ENCODE assay signal across 8 cellular contexts in genomic region chr11:103326070-103326794, GRCh38.
A peak's percentile ranks its signal among the peaks of the same experiment; 100 is the strongest.
DNase-seq lines count a peak whose midpoint lies in the region; ATAC-seq, FAIRE-seq and TF ChIP-seq lines count a peak whose summit lies in the region.

No MANE protein-coding gene starts in this region.

- FAIRE-seq in endothelial cell of umbilical vein (lab: Jason Lieb, UNC): peak; percentile 65

- H3K9me1 ChIP-seq in endothelial cell of umbilical vein (replicated peaks; ENCODE audit: control insufficient read depth, extremely low read depth, insufficient read depth, low read length): no peaks in the 10 kb centered on the region

- H3K9ac ChIP-seq in SK-N-MC (ENCODE audit: insufficient read length) (no peak overlapping the region), endothelial cell of umbilical vein (replicated peaks; ENCODE audit: extremely low read depth, insufficient read depth, low read length) (no peak overlapping the region)

- POLR2A ChIA-PET in CD8-positive, alpha-beta T cell (lab: Charles Lee): no interaction called here
- POLR2A ChIA-PET in endothelial cell of umbilical vein (lab: Charles Lee): no interaction called here

- no peaks in the 10 kb centered on the region for H3K79me2 ChIP-seq in endothelial cell of umbilical vein (ENCODE audit: control insufficient read depth, insufficient read depth, low read length)

- H3K4me1 ChIP-seq in CD8-positive, alpha-beta T cell (ENCODE audit: insufficient read depth, low read length): peaks cover 3% of the 10 kb centered on the region
- H3K4me1 ChIP-seq in endothelial cell of umbilical vein (ENCODE audit: control insufficient read depth, extremely low read depth, insufficient read depth, low read length): peaks cover 8% of the 10 kb centered on the region

- TF ChIP-seq POLR2A in endothelial cell of umbilical vein (IDR thresholded peaks at IDR 0.05; ENCODE audit: low read depth, low read length): no peak

- dilution Hi-C loops in endothelial cell of umbilical vein (cut with MboI; ENCODE audit: extremely low pct_ligation_motif_present, low sequenced_read_pairs): no loop called here

- no peaks in the 10 kb centered on the region for H3K27me3 ChIP-seq in CD8-positive, alpha-beta T cell (ENCODE audit: insufficient read depth, low read length)
- no peaks in the 10 kb centered on the region for H3K27me3 ChIP-seq in endothelial cell of umbilical vein (ENCODE audit: control insufficient read depth in 2 of 2, insufficient read depth in 2 of 2, low read length in 2 of 2)

- intact Hi-C loops in CD8-positive, alpha-beta T cell (cut with DNase I, micrococcal nuclease): loop anchor here in 1 of 2 experiments (10.0 kb wide), 1 partner anchor 279 kb away; no protein-coding TSS in a partner anchor
- intact Hi-C loops in endothelial cell of umbilical vein (cut with micrococcal nuclease): loop anchor here (1.0 to 10.0 kb wide), 6 partner anchors 212 to 829 kb away; no protein-coding TSS in a partner anchor

- no peak overlapping the region for H3K4me3 Mint-ChIP-seq in CD8-positive, alpha-beta T cell

- DNase-seq in CD8-positive, alpha-beta T cell: peak in 1 of 7 experiments; percentile 18
- DNase-seq in MV-4-11 (lab: John Stamatoyannopoulos, UW) (peak; percentile 79), SK-N-MC (ENCODE audit: low read depth, low spot score) (peak; percentile 75), endothelial cell of umbilical vein (ENCODE audit: low read depth, low spot score) (peak; percentile 77), midbrain (lab: John Stamatoyannopoulos, UW) (peak; percentile 59), ureter (ENCODE audit: low spot score) (no peak)

- H3K27me3 Mint-ChIP-seq in CD8-positive, alpha-beta T cell (ENCODE audit: low read depth): no peaks in the 10 kb centered on the region

- H3K27ac ChIP-seq in CD8-positive, alpha-beta T cell (ENCODE audit: low read depth, low read length): no peak overlapping the region
- H3K27ac ChIP-seq in SK-N-MC (no peak overlapping the region), endothelial cell of umbilical vein (ENCODE audit: insufficient read depth, low read depth, low read length) (no peak overlapping the region)

- no peaks in the 10 kb centered on the region for H3K9me3 ChIP-seq in CD8-positive, alpha-beta T cell (ENCODE audit: low read length)
- H3K9me3 ChIP-seq in SK-N-MC (ENCODE audit: low read depth, low read length) (no peaks in the 10 kb centered on the region), endothelial cell of umbilical vein (replicated peaks; ENCODE audit: control insufficient read depth, insufficient read depth, low read length) (no peaks in the 10 kb centered on the region)

- no TSS peak for BruUV-seq in endothelial cell of umbilical vein (replicated peaks; lab: Mats Ljungman, UMichigan)

- H3K36me3 Mint-ChIP-seq in CD8-positive, alpha-beta T cell: peaks cover 6% of the 10 kb centered on the region

- H3K4me3 ChIP-seq in CD8-positive, alpha-beta T cell (ENCODE audit: low read depth, low read length): no peak overlapping the region
- peak overlapping the region; percentile 40 for H3K4me3 ChIP-seq in SK-N-MC
- H3K4me3 ChIP-seq in endothelial cell of umbilical vein (replicated peaks in 1 of 3; ENCODE audit: insufficient read depth in 1 of 3, low read depth in 1 of 3, low read length in 3 of 3): no peak overlapping the region

- no peak overlapping the region for H3K4me2 ChIP-seq in endothelial cell of umbilical vein (ENCODE audit: insufficient read depth, low read length)

- ATAC-seq in CD8-positive, alpha-beta T cell: peak; percentile 86
- ATAC-seq in GM18508 (IDR thresholded peaks at IDR 0.05; ENCODE audit: insufficient read depth, unreplicated experiment) (peak; percentile 95), HG02840 (IDR thresholded peaks at IDR 0.05; ENCODE audit: low FRiP score, unreplicated experiment) (peak; percentile 81)

- TF ChIP-seq CTCF in CD8-positive, alpha-beta T cell (IDR thresholded peaks at IDR 0.05): peak; percentile 50
- TF ChIP-seq CTCF in endothelial cell of umbilical vein (IDR thresholded peaks at IDR 0.05; ENCODE audit: extremely low read depth in 1 of 2, insufficient read depth in 1 of 2, low read depth in 1 of 2, low read length in 2 of 2): peak; percentile 67 to 74

- H3K36me3 ChIP-seq in CD8-positive, alpha-beta T cell (ENCODE audit: insufficient read depth, low read length): no peaks in the 10 kb centered on the region
- H3K36me3 ChIP-seq in SK-N-MC (ENCODE audit: insufficient read depth, low read length) (peaks cover 17% of the 10 kb centered on the region), endothelial cell of umbilical vein (ENCODE audit: control insufficient read depth in 2 of 2, extremely low read depth in 1 of 2, insufficient read depth in 2 of 2, low read length in 2 of 2) (no peaks in the 10 kb centered on the region)

- H3K4me1 Mint-ChIP-seq in CD8-positive, alpha-beta T cell (ENCODE audit: low read depth): peaks cover 4% of the 10 kb centered on the region

- no peaks in the 10 kb centered on the region for H4K20me1 ChIP-seq in endothelial cell of umbilical vein (replicated peaks; ENCODE audit: control insufficient read depth, extremely low read depth, insufficient read depth, low read length)

- H3K27ac Mint-ChIP-seq in CD8-positive, alpha-beta T cell: no peak overlapping the region

- H3K9me3 Mint-ChIP-seq in CD8-positive, alpha-beta T cell: no peaks in the 10 kb centered on the region

- CTCF ChIA-PET in CD8-positive, alpha-beta T cell (lab: Charles Lee): no interaction called here
- CTCF ChIA-PET in endothelial cell of umbilical vein (lab: Charles Lee): interaction anchor here (0.6 to 3.9 kb wide), 16 partner anchors 10 to 838 kb away, joined by 3 to 35 read pairs (median 5); partner anchors contain the start of gene PDGFD

- H2AFZ ChIP-seq in endothelial cell of umbilical vein (ENCODE audit: low read depth, low read length): peak overlapping the region; percentile 92

TF ChIP-seq in endothelial cell of umbilical vein, 7 proteins besides CTCF, POLR2A, EP300 and RAD21:
- no peak for TF ChIP-seq MAX (IDR thresholded peaks at IDR 0.05; ENCODE audit: insufficient read depth, insufficient read length)
- no peak for TF ChIP-seq JUN (IDR thresholded peaks at IDR 0.05; ENCODE audit: borderline replicate concordance, insufficient read depth, insufficient read length, low read depth)
- no peak for TF ChIP-seq GATA2 (IDR thresholded peaks at IDR 0.05; ENCODE audit: insufficient read depth, insufficient read length, low read depth, low read length)
- TF ChIP-seq EZH2 (IDR thresholded peaks at IDR 0.05; ENCODE audit: borderline replicate concordance, low read depth, low read length, severe bottlenecking): no peak
- TF ChIP-seq MYC (IDR thresholded peaks at IDR 0.05; ENCODE audit: low read depth, low read length): no peak
- no peak for TF ChIP-seq FOS (IDR thresholded peaks at IDR 0.05; ENCODE audit: borderline replicate concordance, insufficient read depth, low read length)
- TF ChIP-seq POLR2AphosphoS5 (IDR thresholded peaks at IDR 0.05; ENCODE audit: insufficient read depth, low read depth, low read length): no peak
TF ChIP-seq in endothelial cell of umbilical vein: peak in this region for 0.
